ENCODE assay signal across 20 cellular contexts in the genomic region with DNA sequence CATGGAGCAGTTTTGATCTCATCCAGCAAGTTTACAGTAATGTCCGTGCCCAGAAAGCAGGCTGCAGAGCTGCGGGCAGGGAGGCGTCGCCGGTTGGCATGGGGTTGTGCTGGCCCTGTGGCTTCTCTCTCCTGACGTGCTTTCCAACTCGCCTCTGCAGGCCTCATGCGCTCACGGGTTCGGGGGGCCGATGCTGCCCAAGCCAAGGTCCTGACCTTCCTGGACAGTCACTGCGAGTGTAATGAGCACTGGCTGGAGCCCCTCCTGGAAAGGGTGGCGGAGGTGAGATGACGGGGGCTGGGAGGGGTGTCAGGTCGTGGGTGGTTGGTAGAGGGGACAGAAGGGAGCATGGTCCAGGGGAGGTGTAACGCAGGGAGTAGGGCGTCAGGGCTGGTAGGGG.
DNase-seq lines count a peak whose midpoint lies in the region; ATAC-seq and TF ChIP-seq lines count a peak whose summit lies in the region.
"Had no signal": no experiment of that assay in that cellular context is flagged by ENCODE, and none has a peak within 500 bp of the region (broad histone marks: within the 10 kb centered on the region; RNA-seq: fewer than 3 reads in every experiment).

No MANE protein-coding gene starts in this region.

- no peak for TF ChIP-seq POLR2A in upper lobe of left lung (IDR thresholded peaks at IDR 0.05)

- CTCF ChIA-PET in Caco-2 (lab: Charles Lee) = no interaction called here

- H3K4me1 ChIP-seq in upper lobe of left lung = no peaks in the 10 kb centered on the region
- H3K4me1 ChIP-seq in Caco-2 = peaks cover 9% of the 10 kb centered on the region

- ATAC-seq in activated T-cell treated with anti-CD3 and anti-CD28 coated beads, Interleukin-2, amount 50 U/mL, for 72 hours (replicated peaks in 1 of 2) = no peak
- no peak for ATAC-seq in T-helper 17 cell
- peak; percentile 48 to 68 for ATAC-seq in upper lobe of left lung (ENCODE audit: low FRiP score in 2 of 2)
- ATAC-seq: HCT116 had no signal

- H3K4me3 ChIP-seq in upper lobe of left lung (no peak overlapping the region), Caco-2 (ENCODE audit: low read depth, low read length) (no peak overlapping the region), H7 (ENCODE audit: insufficient read depth, low read depth, low read length) (no peak overlapping the region)
- H3K4me3 ChIP-seq: GM23338 had no signal

- TF ChIP-seq EP300 in upper lobe of left lung (IDR thresholded peaks at IDR 0.05) = no peak

- peaks cover 11 to 59% (median 26%) of the 10 kb centered on the region in 4 donors for H3K36me3 ChIP-seq in upper lobe of left lung
- no peaks in the 10 kb centered on the region; the same call in 1 of the 2 replicates for H3K36me3 ChIP-seq in Caco-2 (ENCODE audit: control insufficient read depth, insufficient read depth, low read length)
- H3K36me3 ChIP-seq in H7 (replicated peaks; ENCODE audit: control insufficient read depth, insufficient read depth, low read length) = peaks cover 2% of the 10 kb centered on the region; the same call in 1 of the 2 replicates

- DNase-seq in activated T-cell treated with anti-CD3 and anti-CD28 coated beads, Interleukin-2, amount 50 U/mL, for 24 hours = no peak
- no peak for DNase-seq in activated T-cell treated with anti-CD3 and anti-CD28 coated beads, Interleukin-2, amount 50 U/mL, for 72 hours
- DNase-seq in T-helper 17 cell (no peak), endothelial cell (ENCODE audit: low spot score) (no peak), upper lobe of left lung (peak in 1 of 2 donors; percentile 74), Caco-2 (no peak), H7 (no peak), HuH-7.5 (ENCODE audit: low spot score) (no peak)
- DNase-seq: CD8-positive, alpha-beta memory T cell; IMR-90; Karpas-422; NCI-H1417; NCI-H1694 treated with DMSO at 0.1 percent for 48 hours; NCI-H446 treated with DMSO at 0.1 percent for 48 hours; NCI-H526 treated with DMSO at 0.1 percent for 48 hours; PC-3; Right ventricle myocardium superior had no signal

- H3K27me3 ChIP-seq in upper lobe of left lung (no peaks in the 10 kb centered on the region), Caco-2 (replicated peaks; ENCODE audit: control insufficient read depth, insufficient read depth, low read length) (no peaks in the 10 kb centered on the region), H7 (ENCODE audit: control insufficient read depth, insufficient read depth, low read length) (no peaks in the 10 kb centered on the region)

- TF ChIP-seq CTCF in endothelial cell (IDR thresholded peaks at IDR 0.05; ENCODE audit: unreplicated experiment) (no peak), upper lobe of left lung (IDR thresholded peaks at IDR 0.05) (no peak), Caco-2 (IDR thresholded peaks at IDR 0.05; ENCODE audit: insufficient read depth in 1 of 2, low read depth in 1 of 2, low read length in 1 of 2, severe bottlenecking in 1 of 2, unreplicated experiment in 1 of 2) (no peak)

- no peak overlapping the region for H3K4me3 Mint-ChIP-seq in activated T-cell treated with anti-CD3 and anti-CD28 coated beads, Interleukin-2, amount 50 U/mL, for 24 hours
- H3K4me3 Mint-ChIP-seq in activated T-cell treated with anti-CD3 and anti-CD28 coated beads, Interleukin-2, amount 50 U/mL, for 72 hours = no peak overlapping the region
- no peak overlapping the region for H3K4me3 Mint-ChIP-seq in T-helper 17 cell
- H3K4me3 Mint-ChIP-seq in endothelial cell (ENCODE audit: unreplicated experiment) = peak overlapping the region; percentile 39
- H3K4me3 Mint-ChIP-seq in Caco-2 (ENCODE audit: unreplicated experiment) = no peak overlapping the region
- H3K4me3 Mint-ChIP-seq: CD8-positive, alpha-beta memory T cell; GM23338 had no signal

- H3K27ac Mint-ChIP-seq in activated T-cell treated with anti-CD3 and anti-CD28 coated beads, Interleukin-2, amount 50 U/mL, for 24 hours = peak overlapping the region; percentile 23
- no peak overlapping the region for H3K27ac Mint-ChIP-seq in activated T-cell treated with anti-CD3 and anti-CD28 coated beads, Interleukin-2, amount 50 U/mL, for 72 hours
- H3K27ac Mint-ChIP-seq in T-helper 17 cell (peak overlapping the region; percentile 6), endothelial cell (ENCODE audit: unreplicated experiment) (no peak overlapping the region), Caco-2 (ENCODE audit: unreplicated experiment) (no peak overlapping the region)
- H3K27ac Mint-ChIP-seq: CD8-positive, alpha-beta memory T cell; GM23338 had no signal

- H3K9me3 Mint-ChIP-seq in activated T-cell treated with anti-CD3 and anti-CD28 coated beads, Interleukin-2, amount 50 U/mL, for 24 hours = no peaks in the 10 kb centered on the region
- H3K9me3 Mint-ChIP-seq in activated T-cell treated with anti-CD3 and anti-CD28 coated beads, Interleukin-2, amount 50 U/mL, for 72 hours = no peaks in the 10 kb centered on the region
- H3K9me3 Mint-ChIP-seq in endothelial cell (ENCODE audit: unreplicated experiment) = no peaks in the 10 kb centered on the region
- H3K9me3 Mint-ChIP-seq in Caco-2 (ENCODE audit: unreplicated experiment) = peaks cover 10% of the 10 kb centered on the region
- H3K9me3 Mint-ChIP-seq: GM23338 had no signal

- POLR2A ChIA-PET in Caco-2 (lab: Charles Lee) = no interaction called here

- 96 to 99% methylated on average over 17 of the region's 17 CpGs for WGBS in upper lobe of left lung, 2 donors

- H3K27ac ChIP-seq in upper lobe of left lung = no peak overlapping the region
- H3K27ac ChIP-seq: C4-2B had no signal

- H3K9me3 ChIP-seq in T-helper 17 cell (ENCODE audit: control insufficient read depth, low read length, poor library complexity, severe bottlenecking) = no peaks in the 10 kb centered on the region
- no peaks in the 10 kb centered on the region for H3K9me3 ChIP-seq in upper lobe of left lung
- H3K9me3 ChIP-seq in Caco-2 = no peaks in the 10 kb centered on the region

- intact Hi-C loops in Caco-2 (cut with micrococcal nuclease; ENCODE audit: unreplicated experiment) = no loop called here

- no TSS peak for BruUV-seq in Caco-2 (replicated peaks; lab: Mats Ljungman, UMichigan)

- peaks cover 95% of the 10 kb centered on the region for H3K36me3 Mint-ChIP-seq in activated T-cell treated with anti-CD3 and anti-CD28 coated beads, Interleukin-2, amount 50 U/mL, for 24 hours (ENCODE audit: low read depth)
- peaks cover 5 to 57% of the 10 kb centered on the region in 2 donors for H3K36me3 Mint-ChIP-seq in activated T-cell treated with anti-CD3 and anti-CD28 coated beads, Interleukin-2, amount 50 U/mL, for 72 hours (ENCODE audit: insufficient read depth in 2 of 2)
- H3K36me3 Mint-ChIP-seq in T-helper 17 cell (ENCODE audit: low read depth) = peaks cover 10% of the 10 kb centered on the region
- H3K36me3 Mint-ChIP-seq in endothelial cell (ENCODE audit: low read depth, unreplicated experiment) = peaks cover 16% of the 10 kb centered on the region
- peaks cover 18% of the 10 kb centered on the region for H3K36me3 Mint-ChIP-seq in Caco-2 (ENCODE audit: insufficient read depth, unreplicated experiment)

- no peaks in the 10 kb centered on the region for H3K27me3 Mint-ChIP-seq in activated T-cell treated with anti-CD3 and anti-CD28 coated beads, Interleukin-2, amount 50 U/mL, for 24 hours
- H3K27me3 Mint-ChIP-seq in activated T-cell treated with anti-CD3 and anti-CD28 coated beads, Interleukin-2, amount 50 U/mL, for 72 hours (ENCODE audit: low read depth) = no peaks in the 10 kb centered on the region
- H3K27me3 Mint-ChIP-seq in T-helper 17 cell = no peaks in the 10 kb centered on the region
- no peaks in the 10 kb centered on the region for H3K27me3 Mint-ChIP-seq in endothelial cell (ENCODE audit: unreplicated experiment)
- no peaks in the 10 kb centered on the region for H3K27me3 Mint-ChIP-seq in Caco-2 (ENCODE audit: insufficient read depth, unreplicated experiment)
- H3K27me3 Mint-ChIP-seq: CD8-positive, alpha-beta memory T cell had no signal

- peaks cover 52% of the 10 kb centered on the region for H3K4me1 Mint-ChIP-seq in activated T-cell treated with anti-CD3 and anti-CD28 coated beads, Interleukin-2, amount 50 U/mL, for 24 hours (ENCODE audit: low read depth)
- peaks cover 62% of the 10 kb centered on the region for H3K4me1 Mint-ChIP-seq in activated T-cell treated with anti-CD3 and anti-CD28 coated beads, Interleukin-2, amount 50 U/mL, for 72 hours (ENCODE audit: low read depth)
- H3K4me1 Mint-ChIP-seq in T-helper 17 cell (peaks cover 10% of the 10 kb centered on the region), endothelial cell (ENCODE audit: unreplicated experiment) (no peaks in the 10 kb centered on the region), Caco-2 (ENCODE audit: low read depth, unreplicated experiment) (peaks cover 12% of the 10 kb centered on the region)

Comparison
In these comparisons a context has a peak if more than half of its experiments do, and no peak if none do; other contexts are left out.
1. H3K27ac Mint-ChIP-seq: peak in activated T-cell treated with anti-CD3 and anti-CD28 coated beads, Interleukin-2, amount 50 U/mL, for 24 hours (single experiment) and T-helper 17 cell (single experiment); none in activated T-cell treated with anti-CD3 and anti-CD28 coated beads, Interleukin-2, amount 50 U/mL, for 72 hours (single experiment), endothelial cell (single experiment) and Caco-2 (single experiment).
2. ATAC-seq: peak in upper lobe of left lung (2 of 2); none in activated T-cell treated with anti-CD3 and anti-CD28 coated beads, Interleukin-2, amount 50 U/mL, for 72 hours (0 of 2) and T-helper 17 cell (single experiment).